ENCODE assay signal across 12 cellular contexts in genomic region chr6:37473364-37474095, GRCh38. TPM values are rescaled to one million over a fixed set of nuclear protein-coding genes. Genes with fewer than 3 reads are reported as not detected.
A peak's percentile ranks its signal among the peaks of the same experiment; 100 is the strongest.
DNase-seq lines count a peak whose midpoint lies in the region; FAIRE-seq and TF ChIP-seq lines count a peak whose summit lies in the region.
"Had no signal": no experiment of that assay in that cellular context is flagged by ENCODE, and none has a peak within 500 bp of the region (broad histone marks: within the 10 kb centered on the region; RNA-seq: fewer than 3 reads in every experiment).

No MANE protein-coding gene starts in this region.

- H3K4me1 Mint-ChIP-seq in neural progenitor cell: no peaks in the 10 kb centered on the region
- H3K4me1 Mint-ChIP-seq: stimulated activated naive CD8-positive, alpha-beta T cell treated with anti-CD3 and anti-CD28 coated beads, Interleukin-15, amount 100 ng/mL, for 72 hours had no signal

- H3K36me3 Mint-ChIP-seq in neural progenitor cell: peaks cover 48% of the 10 kb centered on the region

- H2AFZ ChIP-seq in neural progenitor cell (replicated peaks): no peak overlapping the region

- H3K27me3 ChIP-seq in bronchial epithelial cell (ENCODE audit: control insufficient read depth, insufficient read depth, low read length) (no peaks in the 10 kb centered on the region), uterus (no peaks in the 10 kb centered on the region), neural progenitor cell (no peaks in the 10 kb centered on the region)
- H3K27me3 ChIP-seq: gastrocnemius medialis had no signal

- no peak overlapping the region for H3K9ac ChIP-seq in neural progenitor cell

- no peaks in the 10 kb centered on the region for H3F3A ChIP-seq in neural progenitor cell (ENCODE audit: low read depth)

- H3K27ac Mint-ChIP-seq in neural progenitor cell: no peak overlapping the region

- peaks cover 2% of the 10 kb centered on the region for H3K27me3 Mint-ChIP-seq in neural progenitor cell (ENCODE audit: insufficient read depth, low read depth)
- H3K27me3 Mint-ChIP-seq: stimulated activated naive CD8-positive, alpha-beta T cell treated with anti-CD3 and anti-CD28 coated beads, Interleukin-15, amount 100 ng/mL, for 72 hours had no signal

- FAIRE-seq in bronchial epithelial cell (lab: Jason Lieb, UNC): peak; percentile 93

- TF ChIP-seq CTCF in C4-2B (conservative IDR thresholded peaks at IDR 0.05) (no peak), bronchial epithelial cell (IDR thresholded peaks at IDR 0.05; ENCODE audit: insufficient read depth, low read length, severe bottlenecking) (no peak), uterus (IDR thresholded peaks at IDR 0.05) (no peak), neural progenitor cell (IDR thresholded peaks at IDR 0.05) (no peak)

- H3K9me3 Mint-ChIP-seq in neural progenitor cell: peaks cover 5% of the 10 kb centered on the region
- H3K9me3 Mint-ChIP-seq: stimulated activated naive CD8-positive, alpha-beta T cell treated with anti-CD3 and anti-CD28 coated beads, Interleukin-15, amount 100 ng/mL, for 72 hours had no signal

- no peak overlapping the region for H3K4me3 ChIP-seq in bronchial epithelial cell (ENCODE audit: low read depth, low read length)
- no peak overlapping the region for H3K4me3 ChIP-seq in uterus
- H3K4me3 ChIP-seq in neural progenitor cell: no peak overlapping the region
- H3K4me3 ChIP-seq: gastrocnemius medialis had no signal

- H3K79me2 ChIP-seq in neural progenitor cell (ENCODE audit: low read depth): no peaks in the 10 kb centered on the region

- H3K4me1 ChIP-seq in uterus: no peaks in the 10 kb centered on the region
- no peaks in the 10 kb centered on the region for H3K4me1 ChIP-seq in neural progenitor cell

- intact Hi-C loops in uterus (cut with DNase I; ENCODE audit: low total_unique reads): no loop called here

- H3K27ac ChIP-seq in C4-2B: peak overlapping the region; percentile 58
- no peak overlapping the region for H3K27ac ChIP-seq in uterus
- no peak overlapping the region for H3K27ac ChIP-seq in neural progenitor cell

- H3K4me2 ChIP-seq in neural progenitor cell: no peak overlapping the region

- DNase-seq in NCI-H2196 treated with DMSO at 0.1 percent for 48 hours (lab: John Stamatoyannopoulos, UW; ENCODE audit: unreplicated experiment): peak; percentile 28
- peak; percentile 70 for DNase-seq in bronchial epithelial cell (ENCODE audit: low read depth)
- peak; percentile 76 for DNase-seq in islet precursor cell
- no peak for DNase-seq in T-helper 2 cell
- no peak for DNase-seq in uterus
- DNase-seq in GOT3 (lab: John Stamatoyannopoulos, UW): no peak
- DNase-seq in neural progenitor cell (ENCODE audit: low spot score): no peak
- DNase-seq: activated CD4-positive, alpha-beta T cell treated with anti-CD3 and anti-CD28 coated beads for 48 hours; stimulated activated CD4-positive, alpha-beta T cell treated with anti-CD3 and anti-CD28 coated beads, Interleukin-15, amount 100 ng/mL, for 24 hours; stimulated activated naive CD8-positive, alpha-beta T cell treated with anti-CD3 and anti-CD28 coated beads, Interleukin-15, amount 100 ng/mL, for 72 hours had no signal

- no peak for TF ChIP-seq POLR2A in uterus (IDR thresholded peaks at IDR 0.05)

- H3K9me3 ChIP-seq in uterus: no peaks in the 10 kb centered on the region
- H3K9me3 ChIP-seq in neural progenitor cell (ENCODE audit: low read depth): no peaks in the 10 kb centered on the region
- H3K9me3 ChIP-seq: gastrocnemius medialis had no signal

- H3K36me3 ChIP-seq in bronchial epithelial cell (ENCODE audit: control insufficient read depth, insufficient read depth, low read length) (peaks cover 18% of the 10 kb centered on the region), uterus (no peaks in the 10 kb centered on the region), neural progenitor cell (peaks cover 4% of the 10 kb centered on the region)

- peaks cover 4% of the 10 kb centered on the region for H4K20me1 ChIP-seq in neural progenitor cell (ENCODE audit: low read depth)

- no peak overlapping the region for H3K4me3 Mint-ChIP-seq in neural progenitor cell
- H3K4me3 Mint-ChIP-seq: stimulated activated naive CD8-positive, alpha-beta T cell treated with anti-CD3 and anti-CD28 coated beads, Interleukin-15, amount 100 ng/mL, for 72 hours had no signal

RNA-seq across cellular contexts. Expression of gene CCDC167, which starts 26.2 kb away (rescaled TPM):
- total RNA-seq in bronchial epithelial cell (26.0 and 29.7 TPM in 2 replicates), uterus (10 to 100 TPM in 2 of 4 donors, 1 to 10 TPM in 1, not detected in 1; 8.7 to 47.6 (median 18.5) TPM), neural progenitor cell (ENCODE audit: low replicate concordance) (30.4 and 56.5 TPM in 2 replicates)

RNA-seq across cellular contexts. Expression of gene CMTR1, which starts 40.5 kb away (rescaled TPM):
- total RNA-seq in bronchial epithelial cell: 15.8 and 22.1 TPM in 2 replicates
- total RNA-seq in uterus: 10 to 100 TPM in 3 of 4 donors, 1 to 10 TPM in 1; 5.9 to 54.9 (median 31.0) TPM
- 35.4 and 44.9 TPM in 2 replicates for total RNA-seq in neural progenitor cell (ENCODE audit: low replicate concordance)

Comparison
In these comparisons a context has a peak if more than half of its experiments do, and no peak if none do; other contexts are left out.
1. DNase-seq: peak in NCI-H2196 treated with DMSO at 0.1 percent for 48 hours (single experiment), bronchial epithelial cell (single experiment) and islet precursor cell (single experiment); none in T-helper 2 cell (0 of 5), uterus (0 of 2), GOT3 (single experiment) and neural progenitor cell (single experiment).